ENCODE assay signal across 9 cellular contexts in the genomic region with DNA sequence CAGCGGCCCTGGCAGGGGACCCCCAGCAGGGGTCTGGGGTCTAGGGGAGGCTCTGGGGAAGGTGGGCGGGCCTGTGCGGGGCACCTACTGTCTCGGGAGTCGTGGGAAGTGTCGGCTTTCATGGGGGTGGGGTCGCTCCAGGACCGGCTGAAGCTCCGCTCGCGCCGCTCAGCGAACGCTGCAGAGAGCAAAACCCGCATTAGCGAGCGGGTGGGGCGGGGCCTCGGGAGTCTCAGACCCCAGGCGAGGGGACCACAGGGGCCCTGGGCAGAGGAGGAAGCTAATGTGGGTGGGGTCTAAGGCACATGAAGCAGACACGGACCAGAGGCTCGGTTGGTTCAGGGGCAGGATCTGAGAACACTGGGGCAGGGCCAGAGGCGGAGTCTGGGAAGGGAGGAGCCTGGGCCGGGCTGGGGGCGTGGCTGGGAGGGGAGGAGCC. TPM values are rescaled to one million over a fixed set of nuclear protein-coding genes. Genes with fewer than 3 reads are reported as not detected.
DNase-seq lines count a peak whose midpoint lies in the region; ATAC-seq and TF ChIP-seq lines count a peak whose summit lies in the region.
"Had no signal": no experiment of that assay in that cellular context is flagged by ENCODE, and none has a peak within 500 bp of the region (broad histone marks: within the 10 kb centered on the region; RNA-seq: fewer than 3 reads in every experiment).

No MANE protein-coding gene starts in this region.

- H3K36me3 ChIP-seq in esophagus (ENCODE audit: control insufficient read depth in 2 of 2, insufficient read depth in 2 of 2, low read length in 1 of 2) (peaks cover 4 to 13% of the 10 kb centered on the region in 2 donors), mucosa of descending colon (ENCODE audit: low read depth) (no peaks in the 10 kb centered on the region), stomach smooth muscle (ENCODE audit: control insufficient read depth in 2 of 2, insufficient read depth in 2 of 2, low read length in 2 of 2) (peaks cover 0 to 2% of the 10 kb centered on the region in 2 donors)

- H3K27ac ChIP-seq in esophagus (ENCODE audit: low read depth in 2 of 2, low read length in 1 of 2) (no peak overlapping the region), stomach smooth muscle (ENCODE audit: low read length) (no peak overlapping the region)
- H3K27ac ChIP-seq: VCaP had no signal

- POLR2A ChIA-PET in activated CD8-positive, alpha-beta T cell treated with anti-CD3 and anti-CD28 coated beads for 36 hours (lab: Charles Lee) = interaction anchor here (1.4 kb wide), 2 partner anchors 8 to 31 kb away, joined by 3 to 7 read pairs; a partner anchor contains a TSS

- H3K36me3 Mint-ChIP-seq in activated CD8-positive, alpha-beta T cell treated with anti-CD3 and anti-CD28 coated beads for 36 hours (ENCODE audit: low read depth) = peaks cover 56% of the 10 kb centered on the region

- H3K4me3 ChIP-seq in esophagus (ENCODE audit: low read depth in 1 of 2, low read length in 2 of 2) (peak overlapping the region; percentile 32 to 48), mucosa of descending colon (no peak overlapping the region), stomach smooth muscle (ENCODE audit: low read length in 2 of 2) (peak overlapping the region; percentile 54 to 70)

- no peak overlapping the region for H3K9ac ChIP-seq in stomach smooth muscle (ENCODE audit: low read length in 2 of 2)

- no peak overlapping the region for H3K27ac Mint-ChIP-seq in activated CD8-positive, alpha-beta T cell treated with anti-CD3 and anti-CD28 coated beads for 36 hours

- 14 to 32% methylated on average over 24 to 25 of the region's 25 CpGs for WGBS in esophagus, 2 donors

- H3K9me3 ChIP-seq in esophagus (ENCODE audit: control insufficient read depth in 2 of 2, insufficient read depth in 1 of 2, low read depth in 1 of 2, low read length in 1 of 2) (no peaks in the 10 kb centered on the region), mucosa of descending colon (no peaks in the 10 kb centered on the region), stomach smooth muscle (ENCODE audit: control insufficient read depth in 2 of 2, low read length in 2 of 2) (no peaks in the 10 kb centered on the region)

- no peaks in the 10 kb centered on the region for H3K27me3 ChIP-seq in esophagus (ENCODE audit: control insufficient read depth in 1 of 2, insufficient read depth in 2 of 2, low read length in 2 of 2)
- no peaks in the 10 kb centered on the region for H3K27me3 ChIP-seq in stomach smooth muscle (ENCODE audit: control insufficient read depth in 1 of 2, insufficient read depth in 2 of 2, low read length in 2 of 2)

- H3K9me3 Mint-ChIP-seq in activated CD8-positive, alpha-beta T cell treated with anti-CD3 and anti-CD28 coated beads for 36 hours = no peaks in the 10 kb centered on the region

- TF ChIP-seq CTCF in activated CD8-positive, alpha-beta T cell treated with anti-CD3 and anti-CD28 coated beads for 36 hours (IDR thresholded peaks at IDR 0.05) = no peak
- TF ChIP-seq CTCF in mucosa of descending colon (IDR thresholded peaks at IDR 0.05) = no peak

- no peak overlapping the region for H3K4me3 Mint-ChIP-seq in activated CD8-positive, alpha-beta T cell treated with anti-CD3 and anti-CD28 coated beads for 36 hours

- H3K4me1 ChIP-seq in esophagus (ENCODE audit: control insufficient read depth in 2 of 2, insufficient read depth in 2 of 2, low read length in 1 of 2) (peaks cover 5 to 17% of the 10 kb centered on the region in 2 donors), mucosa of descending colon (ENCODE audit: low read depth) (peaks cover 29% of the 10 kb centered on the region), stomach smooth muscle (ENCODE audit: control insufficient read depth, insufficient read depth, low read length) (peaks cover 30% of the 10 kb centered on the region)

- peak; percentile 48 for ATAC-seq in GM19397 (IDR thresholded peaks at IDR 0.05; ENCODE audit: unreplicated experiment)
- peak; percentile 76 for ATAC-seq in activated CD8-positive, alpha-beta T cell treated with anti-CD3 and anti-CD28 coated beads for 36 hours
- ATAC-seq in mucosa of descending colon = peak; percentile 77

- CTCF ChIA-PET in activated CD8-positive, alpha-beta T cell treated with anti-CD3 and anti-CD28 coated beads for 36 hours (lab: Charles Lee) = no interaction called here

- DNase-seq in NCI-H1048 (lab: John Stamatoyannopoulos, UW) (peak; percentile 23), mucosa of descending colon (peak; percentile 84 to 86 (median 84)), HuH-7.5 (ENCODE audit: low spot score) (no peak)
- DNase-seq in activated CD8-positive, alpha-beta T cell treated with anti-CD3 and anti-CD28 coated beads for 36 hours = peak; percentile 69

- peaks cover 39% of the 10 kb centered on the region for H3K4me1 Mint-ChIP-seq in activated CD8-positive, alpha-beta T cell treated with anti-CD3 and anti-CD28 coated beads for 36 hours (ENCODE audit: low read depth)

- intact Hi-C loops in activated CD8-positive, alpha-beta T cell treated with anti-CD3 and anti-CD28 coated beads for 36 hours (cut with micrococcal nuclease) = no loop called here
- intact Hi-C loops in mucosa of descending colon (cut with DNase I, micrococcal nuclease) = no loop called here

- no peaks in the 10 kb centered on the region for H3K27me3 Mint-ChIP-seq in activated CD8-positive, alpha-beta T cell treated with anti-CD3 and anti-CD28 coated beads for 36 hours

RNA-seq across cellular contexts. Expression of a gene that starts 5.5 kb away (rescaled TPM):
- total RNA-seq in activated CD8-positive, alpha-beta T cell treated with anti-CD3 and anti-CD28 coated beads for 36 hours = 100 to 1,000 TPM; 112 to 116 TPM
- polyA plus RNA-seq in esophagus = 10 to 100 TPM; 20.7 to 26.1 TPM
- total RNA-seq in mucosa of descending colon = 10 to 100 TPM; 30.1 to 48.0 (median 43.4) TPM

RNA-seq across cellular contexts. Expression of a gene that starts 12.5 kb away (rescaled TPM):
- not detected for total RNA-seq in activated CD8-positive, alpha-beta T cell treated with anti-CD3 and anti-CD28 coated beads for 36 hours
- polyA plus RNA-seq in esophagus = under 1 TPM; 0.04 to 0.05 TPM
- 100 to 1,000 TPM in 1 of 3 donors, 10 to 100 TPM in 2; 36.7 to 127 (median 74.8) TPM for total RNA-seq in mucosa of descending colon
- total RNA-seq: temporal lobe had no signal

RNA-seq across cellular contexts. Expression of a gene that starts 30.5 kb away (rescaled TPM):
- total RNA-seq in activated CD8-positive, alpha-beta T cell treated with anti-CD3 and anti-CD28 coated beads for 36 hours = under 1 TPM; 0.72 to 0.95 TPM
- 10 to 100 TPM in 1 of 2 donors, 1 to 10 TPM in 1; 6.5 to 14.3 TPM for polyA plus RNA-seq in esophagus
- total RNA-seq in mucosa of descending colon = 10 to 100 TPM; 18.0 to 41.5 (median 27.2) TPM

RNA-seq across cellular contexts. Expression of a gene that starts 30.7 kb away (rescaled TPM):
- 1 to 10 TPM; 8.1 to 9.0 TPM for total RNA-seq in activated CD8-positive, alpha-beta T cell treated with anti-CD3 and anti-CD28 coated beads for 36 hours
- polyA plus RNA-seq in esophagus = 10 to 100 TPM in 1 of 2 donors, 1 to 10 TPM in 1; 9.7 to 20.8 TPM
- 10 to 100 TPM; 39.4 to 56.7 (median 40.1) TPM for total RNA-seq in mucosa of descending colon

Comparison
In these comparisons a context has a peak if more than half of its experiments do, and no peak if none do; other contexts are left out.
1. RNA of a gene that starts 12.5 kb away (total RNA-seq): 36.7 to 127 TPM in mucosa of descending colon; not detected in activated CD8-positive, alpha-beta T cell treated with anti-CD3 and anti-CD28 coated beads for 36 hours; every median in the first group is over 10 times any median in the second.
2. RNA of a gene that starts 30.5 kb away (total RNA-seq): 18.0 to 41.5 TPM in mucosa of descending colon; 0.72 to 0.95 TPM in activated CD8-positive, alpha-beta T cell treated with anti-CD3 and anti-CD28 coated beads for 36 hours; every median in the first group is over 4 times any median in the second.
3. Peak in every context shown above with its lines, with median percentiles within 50 percentile points of each other: ATAC-seq.